15 cellular contexts compared by ENCODE assay signal in the genomic region with DNA sequence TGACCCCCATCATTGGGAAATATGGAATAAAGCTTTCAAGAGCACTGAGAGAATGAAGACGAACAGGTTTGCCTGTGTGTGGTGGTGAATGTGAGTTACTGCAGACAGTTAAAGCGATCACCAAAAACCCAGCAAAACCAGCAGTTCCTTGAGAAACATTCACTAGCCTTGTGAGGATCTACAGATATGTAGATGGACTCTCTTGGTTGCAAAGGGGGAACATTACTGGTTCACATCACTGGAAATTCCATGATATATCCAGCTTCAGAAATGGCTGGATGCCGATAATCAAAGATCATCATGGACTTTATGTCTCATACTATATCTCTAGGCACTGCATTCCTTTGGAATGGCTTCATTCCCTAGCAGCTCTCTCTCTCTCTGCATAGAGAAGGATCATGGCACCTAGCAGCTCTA. TPM values are rescaled to one million over a fixed set of nuclear protein-coding genes. Genes with fewer than 3 reads are reported as not detected.
DNase-seq lines count a peak whose midpoint lies in the region; ATAC-seq and TF ChIP-seq lines count a peak whose summit lies in the region.
"Had no signal": no experiment of that assay in that cellular context is flagged by ENCODE, and none has a peak within 500 bp of the region (broad histone marks: within the 10 kb centered on the region; RNA-seq: fewer than 3 reads in every experiment).

No MANE protein-coding gene starts in this region.

- TF ChIP-seq CTCF in endothelial cell (IDR thresholded peaks at IDR 0.05; ENCODE audit: unreplicated experiment) (no peak), neural crest cell (conservative IDR thresholded peaks at IDR 0.05) (peak; percentile 39), glutamatergic neuron (IDR thresholded peaks at IDR 0.05; ENCODE audit: partially characterized antibody, unreplicated experiment) (no peak)

- H3K27ac Mint-ChIP-seq in endothelial cell (ENCODE audit: unreplicated experiment) (peak overlapping the region; percentile 61), neural crest cell (ENCODE audit: unreplicated experiment) (no peak overlapping the region), glutamatergic neuron (ENCODE audit: unreplicated experiment) (no peak overlapping the region)
- no peak overlapping the region for H3K27ac Mint-ChIP-seq in stimulated activated memory B cell treated with anti-CD40 and anti-IgM and Interleukin-4, amounts not matched to agents 10 μg/mL and 1 μg/mL and 100 μg/mL, for 72 hours

- H3K36me3 Mint-ChIP-seq in endothelial cell (ENCODE audit: low read depth, unreplicated experiment), result no peaks in the 10 kb centered on the region
- no peaks in the 10 kb centered on the region for H3K36me3 Mint-ChIP-seq in neural crest cell (ENCODE audit: low read depth)
- H3K36me3 Mint-ChIP-seq in stimulated activated memory B cell treated with anti-CD40 and anti-IgM and Interleukin-4, amounts not matched to agents 10 μg/mL and 1 μg/mL and 100 μg/mL, for 72 hours, result peaks cover 16% of the 10 kb centered on the region
- peaks cover 7% of the 10 kb centered on the region for H3K36me3 Mint-ChIP-seq in glutamatergic neuron (ENCODE audit: unreplicated experiment)

- H3K4me1 Mint-ChIP-seq in endothelial cell (ENCODE audit: unreplicated experiment) (peaks cover 31% of the 10 kb centered on the region), neural crest cell (no peaks in the 10 kb centered on the region), glutamatergic neuron (ENCODE audit: low read depth, unreplicated experiment) (peaks cover 4% of the 10 kb centered on the region)
- peaks cover 34% of the 10 kb centered on the region for H3K4me1 Mint-ChIP-seq in stimulated activated memory B cell treated with anti-CD40 and anti-IgM and Interleukin-4, amounts not matched to agents 10 μg/mL and 1 μg/mL and 100 μg/mL, for 72 hours

- no peak for ATAC-seq in stimulated activated memory B cell treated with anti-CD40 and anti-IgM and Interleukin-4, amounts not matched to agents 10 μg/mL and 1 μg/mL and 100 μg/mL, for 72 hours

- H3K4me3 Mint-ChIP-seq in endothelial cell (ENCODE audit: unreplicated experiment) (no peak overlapping the region), neural crest cell (no peak overlapping the region), glutamatergic neuron (ENCODE audit: unreplicated experiment) (no peak overlapping the region)
- H3K4me3 Mint-ChIP-seq in stimulated activated memory B cell treated with anti-CD40 and anti-IgM and Interleukin-4, amounts not matched to agents 10 μg/mL and 1 μg/mL and 100 μg/mL, for 72 hours, result no peak overlapping the region

- H3K27me3 Mint-ChIP-seq in endothelial cell (ENCODE audit: unreplicated experiment) (peaks cover 4% of the 10 kb centered on the region), neural crest cell (ENCODE audit: low read depth) (peaks cover 5% of the 10 kb centered on the region), glutamatergic neuron (ENCODE audit: unreplicated experiment) (no peaks in the 10 kb centered on the region)
- H3K27me3 Mint-ChIP-seq in stimulated activated memory B cell treated with anti-CD40 and anti-IgM and Interleukin-4, amounts not matched to agents 10 μg/mL and 1 μg/mL and 100 μg/mL, for 72 hours, result no peaks in the 10 kb centered on the region

- DNase-seq in EL (peak; percentile 88), RKO (ENCODE audit: low spot score) (peak; percentile 22), endothelial cell (ENCODE audit: low spot score) (no peak), neural crest cell (ENCODE audit: low read depth, low spot score) (no peak), glutamatergic neuron (no peak)
- no peak for DNase-seq in activated naive CD4-positive, alpha-beta T cell treated with anti-CD3 and anti-CD28 coated beads, Interleukin-2, amount 50 U/mL, for 16 hours
- no peak for DNase-seq in activated effector memory CD4-positive, alpha-beta T cell treated with Interleukin-2 at 50 U/mL for 16 hours
- DNase-seq: activated CD8-positive, alpha-beta memory T cell treated with anti-CD3 and anti-CD28 coated beads, Interleukin-2, amount 50 U/mL, for 4 hours; BE2C; DMS79 treated with DMSO at 0.1 percent for 48 hours; kidney glomerular epithelial cell; NCI-H1048; NCI-H2227 treated with DMSO at 0.1 percent for 48 hours; thyroid gland had no signal

- no peaks in the 10 kb centered on the region for H3K9me3 Mint-ChIP-seq in endothelial cell (ENCODE audit: unreplicated experiment)
- peaks cover 5% of the 10 kb centered on the region for H3K9me3 Mint-ChIP-seq in neural crest cell
- peaks cover 8% of the 10 kb centered on the region for H3K9me3 Mint-ChIP-seq in stimulated activated memory B cell treated with anti-CD40 and anti-IgM and Interleukin-4, amounts not matched to agents 10 μg/mL and 1 μg/mL and 100 μg/mL, for 72 hours
- peaks cover under 1% of the 10 kb centered on the region for H3K9me3 Mint-ChIP-seq in glutamatergic neuron (ENCODE audit: unreplicated experiment)

RNA-seq across cellular contexts. Expression of gene HERC1, which starts 10.2 kb away (rescaled TPM):
- 125 TPM for total RNA-seq in endothelial cell (ENCODE audit: unreplicated experiment)
- total RNA-seq in neural crest cell, result 57.4 and 60.9 TPM in 2 replicates
- total RNA-seq in glutamatergic neuron (ENCODE audit: unreplicated experiment), result 184 TPM

Comparison
In these comparisons a context has a peak if more than half of its experiments do, and no peak if none do; other contexts are left out.
1. DNase-seq: peak in EL (single experiment) and RKO (single experiment); none in endothelial cell (single experiment), neural crest cell (single experiment), activated naive CD4-positive, alpha-beta T cell treated with anti-CD3 and anti-CD28 coated beads, Interleukin-2, amount 50 U/mL, for 16 hours (single experiment), activated effector memory CD4-positive, alpha-beta T cell treated with Interleukin-2 at 50 U/mL for 16 hours (single experiment) and glutamatergic neuron (single experiment).